Comparison of ENCODE assay signal across 20 cellular contexts in genomic region chr3:84974347-84974746, GRCh38. TPM values are rescaled to one million over a fixed set of nuclear protein-coding genes. Genes with fewer than 3 reads are reported as not detected.
DNase-seq lines count a peak whose midpoint lies in the region; ATAC-seq and TF ChIP-seq lines count a peak whose summit lies in the region.
"Had no signal": no experiment of that assay in that cellular context is flagged by ENCODE, and none has a peak within 500 bp of the region (broad histone marks: within the 10 kb centered on the region; RNA-seq: fewer than 3 reads in every experiment).

No MANE protein-coding gene starts in this region.

- H3K27ac Mint-ChIP-seq in chondrocyte (ENCODE audit: unreplicated experiment) = no peak overlapping the region
- no peak overlapping the region for H3K27ac Mint-ChIP-seq in WTC11
- H3K27ac Mint-ChIP-seq: CD8-positive, alpha-beta T cell; naive thymus-derived CD8-positive, alpha-beta T cell; stimulated activated naive CD8-positive, alpha-beta T cell treated with anti-CD3 and anti-CD28 coated beads, Interleukin-15, Interleukin-2, amounts not matched to agents 100 ng/mL and 50 ng/mL, for 24 hours had no signal

- peak; percentile 68 for TF ChIP-seq CTCF in chondrocyte (IDR thresholded peaks at IDR 0.05)
- no peak for TF ChIP-seq CTCF in WTC11 (IDR thresholded peaks at IDR 0.05)

- DNase-seq in Caki2 (ENCODE audit: low read depth) (peak; percentile 6), NAMALWA (ENCODE audit: low spot score) (peak; percentile 0), chondrocyte (ENCODE audit: low spot score) (no peak), medulla oblongata (ENCODE audit: extremely low spot score) (peak; percentile 66), WTC11 (ENCODE audit: low spot score) (no peak), LoVo (ENCODE audit: low spot score) (no peak)
- DNase-seq: CD8-positive, alpha-beta T cell; cerebellar nuclear complex; H7; naive thymus-derived CD8-positive, alpha-beta T cell; NCI-H2081 treated with DMSO at 0.1 percent for 48 hours; stimulated activated CD4-positive, alpha-beta T cell treated with anti-CD3 and anti-CD28 coated beads, Interleukin-15, amount 100 ng/mL, for 24 hours; T-helper 2 cell had no signal

- POLR2A ChIA-PET in WTC11 (lab: Charles Lee) = no interaction called here

- H3K4me3 Mint-ChIP-seq in chondrocyte (ENCODE audit: unreplicated experiment) (no peak overlapping the region), WTC11 (no peak overlapping the region)
- H3K4me3 Mint-ChIP-seq: CD8-positive, alpha-beta T cell; naive thymus-derived CD8-positive, alpha-beta T cell; stimulated activated naive CD8-positive, alpha-beta T cell treated with anti-CD3 and anti-CD28 coated beads, Interleukin-15, Interleukin-2, amounts not matched to agents 100 ng/mL and 50 ng/mL, for 24 hours had no signal

- H3K36me3 Mint-ChIP-seq in chondrocyte (ENCODE audit: low read depth) = no peaks in the 10 kb centered on the region
- no peaks in the 10 kb centered on the region for H3K36me3 Mint-ChIP-seq in WTC11
- H3K36me3 Mint-ChIP-seq: CD8-positive, alpha-beta T cell; naive thymus-derived CD8-positive, alpha-beta T cell had no signal

- H3K9me3 Mint-ChIP-seq in chondrocyte (ENCODE audit: low read depth) (no peaks in the 10 kb centered on the region), WTC11 (no peaks in the 10 kb centered on the region)
- H3K9me3 Mint-ChIP-seq: CD8-positive, alpha-beta T cell; stimulated activated naive CD8-positive, alpha-beta T cell treated with anti-CD3 and anti-CD28 coated beads, Interleukin-15, Interleukin-2, amounts not matched to agents 100 ng/mL and 50 ng/mL, for 24 hours had no signal

- H3K27me3 Mint-ChIP-seq in chondrocyte (ENCODE audit: low read depth) (peaks cover 4% of the 10 kb centered on the region), WTC11 (ENCODE audit: low read depth) (no peaks in the 10 kb centered on the region)
- H3K27me3 Mint-ChIP-seq: stimulated activated naive CD8-positive, alpha-beta T cell treated with anti-CD3 and anti-CD28 coated beads, Interleukin-15, Interleukin-2, amounts not matched to agents 100 ng/mL and 50 ng/mL, for 24 hours had no signal

- ATAC-seq in WTC11 (no peak), HG03139 (IDR thresholded peaks at IDR 0.05; ENCODE audit: unreplicated experiment) (no peak), HG02884 (IDR thresholded peaks at IDR 0.05; ENCODE audit: unreplicated experiment) (no peak)
- ATAC-seq: activated CD4-positive, CD25-positive, alpha-beta regulatory T cell treated with anti-CD3 and anti-CD28 coated beads, Interleukin-2, amount 50 U/mL, for 24 hours; CD8-positive, alpha-beta T cell; gastroesophageal sphincter; naive thymus-derived CD8-positive, alpha-beta T cell; Right ventricle myocardium inferior had no signal

- in situ Hi-C loops in Caki2 (cut with HindIII; ENCODE audit: low pct_unique_long_range_greater_than_20kb, low sequenced_read_pairs) = no loop called here

- CTCF ChIA-PET in WTC11 (lab: Charles Lee) = no interaction called here

- no peaks in the 10 kb centered on the region for H3K4me1 Mint-ChIP-seq in chondrocyte (ENCODE audit: low read depth)
- H3K4me1 Mint-ChIP-seq in WTC11 = peaks cover 40% of the 10 kb centered on the region
- H3K4me1 Mint-ChIP-seq: naive thymus-derived CD8-positive, alpha-beta T cell had no signal

TF ChIP-seq in WTC11, 78 proteins besides CTCF, POLR2A, EP300 and RAD21:
- TF ChIP-seq GABPB1 (CRISPR knock-in tag; IDR thresholded peaks at IDR 0.05) (no peak), MXD4 (CRISPR knock-in tag; IDR thresholded peaks at IDR 0.05; ENCODE audit: borderline replicate concordance) (no peak), ZNF396 (CRISPR knock-in tag; IDR thresholded peaks at IDR 0.05; ENCODE audit: borderline replicate concordance) (no peak), STAT6 (CRISPR knock-in tag; conservative IDR thresholded peaks at IDR 0.05; ENCODE audit: low read depth) (no peak), NFATC4 (CRISPR knock-in tag; IDR thresholded peaks at IDR 0.05) (no peak), ZBTB43 (CRISPR knock-in tag; IDR thresholded peaks at IDR 0.05) (no peak), NR3C1 (CRISPR knock-in tag; conservative IDR thresholded peaks at IDR 0.05; ENCODE audit: low read depth) (no peak), NFYB (CRISPR knock-in tag; conservative IDR thresholded peaks at IDR 0.05; ENCODE audit: low read depth) (no peak), ZSCAN18 (CRISPR knock-in tag; IDR thresholded peaks at IDR 0.05) (no peak), ATF1 (CRISPR knock-in tag; IDR thresholded peaks at IDR 0.05) (no peak), PRRX2 (CRISPR knock-in tag; IDR thresholded peaks at IDR 0.05) (no peak), IRF2 (CRISPR knock-in tag; IDR thresholded peaks at IDR 0.05; ENCODE audit: borderline replicate concordance, low read depth) (no peak), ZNF138 (CRISPR knock-in tag; conservative IDR thresholded peaks at IDR 0.05) (no peak), ZNF317 (CRISPR knock-in tag; IDR thresholded peaks at IDR 0.05; ENCODE audit: borderline replicate concordance, low read depth) (no peak), NR2C2 (CRISPR knock-in tag; IDR thresholded peaks at IDR 0.05) (no peak), ZMAT4 (CRISPR knock-in tag; IDR thresholded peaks at IDR 0.05) (no peak), EMX1 (CRISPR knock-in tag; IDR thresholded peaks at IDR 0.05) (no peak), AR (CRISPR knock-in tag; IDR thresholded peaks at IDR 0.05) (no peak), RORB (CRISPR knock-in tag; IDR thresholded peaks at IDR 0.05) (no peak)

RNA-seq across cellular contexts. Expression of gene CADM2, which starts 15.6 kb away (rescaled TPM):
- not detected in 2 replicates for total RNA-seq in Caki2 (2014; rRNA removed; shearing (Covaris generic); ENCODE audit: low replicate concordance)
- total RNA-seq in chondrocyte (1.1 to 1.6 TPM (median 1.2 TPM) in 3 replicates), WTC11 (2021) (18.8 to 24.1 TPM (median 21.3 TPM) in 3 replicates)
- total RNA-seq: M059J had no signal

Comparison
In these comparisons a context has a peak if more than half of its experiments do, and no peak if none do; other contexts are left out.
1. DNase-seq: peak in Caki2 (single experiment), NAMALWA (single experiment) and medulla oblongata (single experiment); none in chondrocyte (single experiment), WTC11 (single experiment) and LoVo (single experiment).